25 cellular contexts compared by ENCODE assay signal in genomic region chr9:88278036-88278435, GRCh38.
"Had no signal": no experiment of that assay in that cellular context is flagged by ENCODE, and none has a peak within 500 bp of the region (broad histone marks: within the 10 kb centered on the region; RNA-seq: fewer than 3 reads in every experiment).

No MANE protein-coding gene starts in this region.

- H3K9ac ChIP-seq: neural progenitor cell, parathyroid adenoma had no signal

- DNase-seq: hypothalamus; islet precursor cell; left ventricle myocardium inferior; naive thymus-derived CD8-positive, alpha-beta T cell; occipital lobe; stimulated activated CD4-positive, alpha-beta T cell treated with anti-CD3 and anti-CD28 coated beads, Interleukin-1b, Interleukin-23, amount 100 ng/mL, for 48 hours; stimulated activated CD4-positive, alpha-beta T cell treated with anti-CD3 and anti-CD28 coated beads, Interleukin-2, amount 100 ng/mL, for 48 hours; stimulated activated CD4-positive, alpha-beta T cell treated with anti-CD3 and anti-CD28 coated beads, Interleukin-4, amount 100 ng/mL, for 4 hours; stimulated activated CD8-positive, alpha-beta memory T cell treated with anti-CD3 and anti-CD28 coated beads, Interleukin-4, amount 100 ng/mL, for 48 hours; stimulated activated naive CD4-positive, alpha-beta T cell treated with Interleukin-2 at 50 U/mL for 16 hours; stimulated activated naive CD8-positive, alpha-beta T cell treated with anti-CD3 and anti-CD28 coated beads, Interleukin-15, amount 100 ng/mL, for 72 hours; substantia nigra; upper lobe of left lung had no signal

- H3K36me3 Mint-ChIP-seq: neural progenitor cell; stimulated activated memory B cell treated with anti-CD40 and anti-IgM and Interleukin-4, amounts not matched to agents 10 μg/mL and 1 μg/mL and 100 μg/mL, for 72 hours had no signal

- H3K4me3 Mint-ChIP-seq: memory B cell; naive thymus-derived CD8-positive, alpha-beta T cell; nephron; neural progenitor cell; stimulated activated memory B cell treated with anti-CD40 and anti-IgM and Interleukin-4, amounts not matched to agents 10 μg/mL and 1 μg/mL and 100 μg/mL, for 72 hours; stimulated activated naive CD8-positive, alpha-beta T cell treated with anti-CD3 and anti-CD28 coated beads, Interleukin-15, amount 100 ng/mL, for 72 hours had no signal

- H3K79me2 ChIP-seq: parathyroid adenoma had no signal

- H3K27ac Mint-ChIP-seq: memory B cell; naive thymus-derived CD8-positive, alpha-beta T cell; nephron; progenitor cell of endocrine pancreas; stimulated activated memory B cell treated with anti-CD40 and anti-IgM and Interleukin-4, amounts not matched to agents 10 μg/mL and 1 μg/mL and 100 μg/mL, for 72 hours; stimulated activated naive CD8-positive, alpha-beta T cell treated with anti-CD3 and anti-CD28 coated beads, Interleukin-15, amount 100 ng/mL, for 72 hours had no signal

- H3K9me3 ChIP-seq: left ventricle myocardium inferior, neutrophil, right atrium auricular region, right lobe of liver, upper lobe of left lung, vagina had no signal

- H3K27ac ChIP-seq: left ventricle myocardium inferior, neural progenitor cell, neutrophil, parathyroid adenoma, right atrium auricular region, right lobe of liver, tibial nerve, upper lobe of left lung, vagina had no signal

- H3K4me1 Mint-ChIP-seq: memory B cell; nephron; stimulated activated memory B cell treated with anti-CD40 and anti-IgM and Interleukin-4, amounts not matched to agents 10 μg/mL and 1 μg/mL and 100 μg/mL, for 72 hours had no signal

- H2AFZ ChIP-seq: neural progenitor cell, parathyroid adenoma had no signal

- H3K4me1 ChIP-seq: left ventricle myocardium inferior, parathyroid adenoma, right atrium auricular region, right lobe of liver, tibial nerve, upper lobe of left lung, vagina had no signal

- H3K4me3 ChIP-seq: left ventricle myocardium inferior, neural progenitor cell, right atrium auricular region, right lobe of liver, smooth muscle cell, tibial nerve, upper lobe of left lung, vagina had no signal

- H3K27me3 ChIP-seq: neural progenitor cell, neutrophil, right atrium auricular region, right lobe of liver, tibial nerve, upper lobe of left lung, vagina had no signal

- H3K36me3 ChIP-seq: left ventricle myocardium inferior, neural progenitor cell, neutrophil, right atrium auricular region, right lobe of liver, tibial nerve, upper lobe of left lung, vagina had no signal

- H3K4me2 ChIP-seq: neural progenitor cell, smooth muscle cell had no signal
